ENCODE assay signal across 1 cellular context in the genomic region with DNA sequence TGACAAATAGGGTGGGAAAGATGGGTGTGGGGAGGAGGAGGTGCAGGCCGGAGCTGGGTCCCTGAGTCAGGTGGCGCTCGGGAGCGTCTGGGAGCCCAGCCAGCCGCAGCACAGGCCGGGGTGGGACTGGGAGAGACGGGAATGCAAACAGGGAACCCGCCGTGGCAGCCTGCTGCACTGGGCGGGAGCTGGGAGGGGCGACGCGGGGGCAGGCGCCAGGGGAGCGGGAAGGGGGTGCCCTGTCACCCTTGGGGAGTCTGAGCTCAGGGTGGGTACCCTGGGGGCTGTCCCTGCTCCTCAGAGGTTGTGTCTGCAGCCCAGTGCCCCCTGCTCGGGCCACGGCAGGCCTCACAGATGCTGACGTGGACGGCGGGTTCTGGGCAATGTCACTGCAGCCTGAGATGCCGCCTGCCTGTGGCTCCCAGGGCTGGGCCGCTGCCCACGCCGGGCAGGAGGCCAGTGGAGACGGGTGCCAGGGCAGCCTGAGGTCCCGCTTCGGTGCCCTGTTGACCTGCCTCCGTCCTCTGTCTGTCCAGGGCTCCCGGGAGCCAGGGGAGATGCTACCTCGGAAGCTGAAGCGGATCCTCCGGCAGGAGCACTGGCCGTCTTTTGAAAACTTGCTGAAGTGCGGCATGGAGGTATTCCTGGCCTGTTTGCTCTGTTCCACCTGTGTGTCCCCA.
TF ChIP-seq lines count a peak whose summit lies in the region.

No MANE protein-coding gene starts in this region.

TF ChIP-seq in liver, 16 proteins besides CTCF, POLR2A, EP300 and RAD21 (continued from another document):
- TF ChIP-seq ZBTB33 (IDR thresholded peaks at IDR 0.05) (no peak), SP1 (IDR thresholded peaks at IDR 0.05) (peak; percentile 42), HNF4A (conservative IDR thresholded peaks at IDR 0.05) (peak; percentile 53 to 55), RXRA (IDR thresholded peaks at IDR 0.05) (peak; percentile 47 to 51), FOXA1 (IDR thresholded peaks at IDR 0.05) (no peak)
- TF ChIP-seq, protein P1, sequence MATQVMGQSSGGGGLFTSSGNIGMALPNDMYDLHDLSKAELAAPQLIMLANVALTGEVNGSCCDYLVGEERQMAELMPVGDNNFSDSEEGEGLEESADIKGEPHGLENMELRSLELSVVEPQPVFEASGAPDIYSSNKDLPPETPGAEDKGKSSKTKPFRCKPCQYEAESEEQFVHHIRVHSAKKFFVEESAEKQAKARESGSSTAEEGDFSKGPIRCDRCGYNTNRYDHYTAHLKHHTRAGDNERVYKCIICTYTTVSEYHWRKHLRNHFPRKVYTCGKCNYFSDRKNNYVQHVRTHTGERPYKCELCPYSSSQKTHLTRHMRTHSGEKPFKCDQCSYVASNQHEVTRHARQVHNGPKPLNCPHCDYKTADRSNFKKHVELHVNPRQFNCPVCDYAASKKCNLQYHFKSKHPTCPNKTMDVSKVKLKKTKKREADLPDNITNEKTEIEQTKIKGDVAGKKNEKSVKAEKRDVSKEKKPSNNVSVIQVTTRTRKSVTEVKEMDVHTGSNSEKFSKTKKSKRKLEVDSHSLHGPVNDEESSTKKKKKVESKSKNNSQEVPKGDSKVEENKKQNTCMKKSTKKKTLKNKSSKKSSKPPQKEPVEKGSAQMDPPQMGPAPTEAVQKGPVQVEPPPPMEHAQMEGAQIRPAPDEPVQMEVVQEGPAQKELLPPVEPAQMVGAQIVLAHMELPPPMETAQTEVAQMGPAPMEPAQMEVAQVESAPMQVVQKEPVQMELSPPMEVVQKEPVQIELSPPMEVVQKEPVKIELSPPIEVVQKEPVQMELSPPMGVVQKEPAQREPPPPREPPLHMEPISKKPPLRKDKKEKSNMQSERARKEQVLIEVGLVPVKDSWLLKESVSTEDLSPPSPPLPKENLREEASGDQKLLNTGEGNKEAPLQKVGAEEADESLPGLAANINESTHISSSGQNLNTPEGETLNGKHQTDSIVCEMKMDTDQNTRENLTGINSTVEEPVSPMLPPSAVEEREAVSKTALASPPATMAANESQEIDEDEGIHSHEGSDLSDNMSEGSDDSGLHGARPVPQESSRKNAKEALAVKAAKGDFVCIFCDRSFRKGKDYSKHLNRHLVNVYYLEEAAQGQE (IDR thresholded peaks at IDR 0.05): peak; percentile 62
